ENCODE assay signal across 9 cellular contexts in the genomic region with DNA sequence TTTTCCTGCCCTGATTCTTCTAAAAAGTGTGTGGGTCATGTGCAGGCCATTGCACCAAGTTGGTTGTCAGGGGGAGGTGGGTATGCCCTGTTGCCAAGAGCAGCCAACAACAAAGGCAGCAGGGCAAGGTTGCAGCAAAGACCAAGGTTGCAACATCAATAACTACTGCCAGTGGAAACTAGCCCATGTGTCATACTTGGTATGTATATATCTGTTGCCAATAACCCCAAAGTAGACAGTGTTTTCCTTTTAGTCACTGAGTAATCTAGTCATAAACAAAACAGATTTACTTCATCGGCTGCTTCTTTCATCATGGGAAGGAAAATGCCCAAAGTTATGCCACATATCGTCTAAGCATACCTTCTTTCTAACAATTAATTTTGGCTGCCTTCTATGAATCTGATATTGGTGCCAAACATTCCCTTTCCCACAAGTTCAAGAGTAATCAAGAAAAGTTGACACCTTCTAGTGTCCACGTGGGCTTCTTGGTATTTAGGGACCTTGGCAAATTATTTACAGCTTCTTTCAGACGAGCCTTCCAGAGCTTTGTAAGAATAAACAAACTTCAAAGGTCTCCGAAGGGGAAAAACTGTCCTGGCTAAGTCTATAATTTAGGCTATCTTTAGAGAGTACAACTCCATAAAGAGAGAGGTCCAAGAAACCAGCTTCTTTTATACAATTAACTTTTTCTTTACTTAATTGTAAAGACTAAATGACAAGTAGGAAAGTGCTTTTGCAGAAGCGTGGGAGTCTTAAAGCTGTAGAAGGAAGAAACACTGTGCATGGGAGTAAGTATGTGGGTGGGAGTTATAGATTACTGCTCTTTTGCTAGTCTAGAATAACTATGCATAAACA. TPM values are rescaled to one million over a fixed set of nuclear protein-coding genes. Genes with fewer than 3 reads are reported as not detected.
A peak's percentile ranks its signal among the peaks of the same experiment; 100 is the strongest.
DNase-seq lines count a peak whose midpoint lies in the region; ATAC-seq and TF ChIP-seq lines count a peak whose summit lies in the region.
"Had no signal": no experiment of that assay in that cellular context is flagged by ENCODE, and none has a peak within 500 bp of the region (broad histone marks: within the 10 kb centered on the region; RNA-seq: fewer than 3 reads in every experiment).

No MANE protein-coding gene starts in this region.

- H3K4ac ChIP-seq in mesenchymal stem cell (ENCODE audit: low read depth in 1 of 2, low read length in 2 of 2) = no peak overlapping the region

- no peak overlapping the region for H2BK15ac ChIP-seq in mesenchymal stem cell (ENCODE audit: low read depth, poor library complexity, severe bottlenecking)

- DNase-seq in Daoy (ENCODE audit: low read depth) (peak; percentile 84), SW480 (ENCODE audit: low spot score) (peak; percentile 13), mammary epithelial cell (peak; percentile 98), mesenchymal stem cell (peak; percentile 99), tibial artery (peak; percentile 83 to 91), DMS153 treated with DMSO at 0.1 percent for 48 hours (lab: John Stamatoyannopoulos, UW; ENCODE audit: unreplicated experiment) (no peak), NCI-H774 (lab: John Stamatoyannopoulos, UW) (no peak)

- intact Hi-C loops in mammary epithelial cell (cut with micrococcal nuclease) = loop anchor here (1.0 to 5.0 kb wide), 2 partner anchors 8 to 36 kb away; no protein-coding TSS in a partner anchor
- intact Hi-C loops in tibial artery (cut with DNase I; ENCODE audit: low total_unique reads) = loop anchor here (5.0 kb wide), 1 partner anchor 46 kb away; no protein-coding TSS in a partner anchor

- H3K79me2 ChIP-seq in mammary epithelial cell (ENCODE audit: insufficient read depth, low read length) = no peaks in the 10 kb centered on the region

- no peak overlapping the region for H4K8ac ChIP-seq in mesenchymal stem cell (ENCODE audit: low read length)

- BruUV-seq in mammary epithelial cell (replicated peaks; lab: Mats Ljungman, UMichigan) = TSS peak; percentile 76

- TF ChIP-seq CTCF in mammary epithelial cell (conservative IDR thresholded peaks at IDR 0.05 in 1 of 2, IDR thresholded peaks at IDR 0.05 in 1 of 2; ENCODE audit: extremely low read depth in 1 of 2, insufficient read depth in 1 of 2, low read depth in 1 of 2, low read length in 2 of 2) = no peak
- TF ChIP-seq CTCF in tibial artery (IDR thresholded peaks at IDR 0.05) = no peak

- no peak overlapping the region for H2BK12ac ChIP-seq in mesenchymal stem cell (ENCODE audit: low read length in 2 of 2)

- H3K4me2 ChIP-seq in mammary epithelial cell (ENCODE audit: insufficient read depth, low read depth, low read length) (peak overlapping the region; percentile 55), mesenchymal stem cell (ENCODE audit: low read length, poor library complexity, severe bottlenecking) (no peak overlapping the region)
- H3K4me2 ChIP-seq: KMS-11 had no signal

- H3K36me3 ChIP-seq in mammary epithelial cell (ENCODE audit: insufficient read depth, low read length) = no peaks in the 10 kb centered on the region
- H3K36me3 ChIP-seq in mesenchymal stem cell (ENCODE audit: control insufficient read depth in 1 of 2, insufficient read depth in 2 of 2, low read depth in 1 of 2, low read length in 2 of 2) = no peaks in the 10 kb centered on the region
- no peaks in the 10 kb centered on the region for H3K36me3 ChIP-seq in tibial artery

- H2BK120ac ChIP-seq in mesenchymal stem cell (ENCODE audit: low read depth, low read length) = no peak overlapping the region

- H3K14ac ChIP-seq in mesenchymal stem cell (ENCODE audit: low read length in 2 of 2) = no peak overlapping the region

- no peaks in the 10 kb centered on the region for H4K20me1 ChIP-seq in mammary epithelial cell (ENCODE audit: insufficient read depth, low read length)

- H3K4me1 ChIP-seq in mammary epithelial cell (ENCODE audit: insufficient read depth, low read length) (peaks cover 14% of the 10 kb centered on the region), mesenchymal stem cell (ENCODE audit: control insufficient read depth, insufficient read depth, low read depth, low read length) (peaks cover 2% of the 10 kb centered on the region), tibial artery (peaks cover 0 to 50% (median 22%) of the 10 kb centered on the region in 4 donors)

- dilution Hi-C loops in mammary epithelial cell (cut with HindIII; ENCODE audit: low sequenced_read_pairs) = no loop called here

- H3K18ac ChIP-seq in mesenchymal stem cell (ENCODE audit: low read depth in 1 of 2, low read length in 2 of 2) = peak overlapping the region in 1 of 2 experiments; percentile 46

- CTCF ChIA-PET in mammary epithelial cell (lab: Charles Lee; ENCODE audit: low non-redundant PET) = interaction anchor here (0.7 kb wide), 1 partner anchor 185 kb away, joined by 5 read pairs; no protein-coding TSS in a partner anchor

- no peak overlapping the region for H2BK5ac ChIP-seq in mesenchymal stem cell (ENCODE audit: low read depth, low read length, poor library complexity, severe bottlenecking)

- no peak overlapping the region for H2AK5ac ChIP-seq in mesenchymal stem cell (ENCODE audit: low read length, severe bottlenecking)

- in situ Hi-C loops in mammary epithelial cell (cut with MboI; ENCODE audit: low sequenced_read_pairs in 2 of 2) = loop anchor here in 1 of 2 donors (25.0 kb wide), 1 partner anchor 171 kb away; no protein-coding TSS in a partner anchor

- ATAC-seq in HG03066 (IDR thresholded peaks at IDR 0.05; ENCODE audit: low read depth, unreplicated experiment) = peak; percentile 34

- no peak overlapping the region for H4K91ac ChIP-seq in mesenchymal stem cell (ENCODE audit: low read length)

- H3K4me3 ChIP-seq in mammary epithelial cell (replicated peaks in 1 of 3; ENCODE audit: insufficient read depth in 1 of 3, low read depth in 2 of 3, low read length in 3 of 3) = no peak overlapping the region
- H3K4me3 ChIP-seq in mesenchymal stem cell (ENCODE audit: insufficient read depth in 1 of 2, low read depth in 1 of 2, low read length in 2 of 2) = no peak overlapping the region
- H3K4me3 ChIP-seq in tibial artery = no peak overlapping the region

- no peak overlapping the region for H3K23ac ChIP-seq in mesenchymal stem cell (ENCODE audit: low read length in 2 of 2)

- WGBS in mammary epithelial cell (ENCODE audit: low coverage, missing lambda C conversion rate) = 30% methylated on average over 6 of the region's 6 CpGs
- 4% methylated on average over 4 of the region's 6 CpGs for WGBS in mesenchymal stem cell

- peak overlapping the region; percentile 65 for H3K9ac ChIP-seq in mammary epithelial cell (ENCODE audit: insufficient read depth, low read length)
- H3K9ac ChIP-seq in mesenchymal stem cell (ENCODE audit: low read length) = peak overlapping the region; percentile 75
- H3K9ac ChIP-seq: KMS-11 had no signal

- H3K9me3 ChIP-seq in mammary epithelial cell (replicated peaks; ENCODE audit: insufficient read depth, low read length) (no peaks in the 10 kb centered on the region), mesenchymal stem cell (ENCODE audit: control insufficient read depth, low read length) (no peaks in the 10 kb centered on the region), tibial artery (no peaks in the 10 kb centered on the region)

- peak overlapping the region; percentile 43 for H2AFZ ChIP-seq in mammary epithelial cell (ENCODE audit: low read depth, low read length)
- no peak overlapping the region for H2AFZ ChIP-seq in mesenchymal stem cell (ENCODE audit: low read depth, low read length)

- H3K27ac ChIP-seq in mammary epithelial cell (ENCODE audit: insufficient read depth, low read depth, low read length) (peak overlapping the region; percentile 76), mesenchymal stem cell (ENCODE audit: low read length, poor library complexity, severe bottlenecking) (peak overlapping the region; percentile 19), tibial artery (peak overlapping the region; percentile 81 to 93)
- H3K27ac ChIP-seq: KMS-11 had no signal

- peaks cover 1% of the 10 kb centered on the region for H3K79me1 ChIP-seq in mesenchymal stem cell (replicated peaks; ENCODE audit: low read length, poor library complexity, severe bottlenecking)

- no peaks in the 10 kb centered on the region for H3K27me3 ChIP-seq in mammary epithelial cell (ENCODE audit: insufficient read depth, low read length)
- no peaks in the 10 kb centered on the region for H3K27me3 ChIP-seq in mesenchymal stem cell (ENCODE audit: control insufficient read depth in 1 of 2, insufficient read depth in 1 of 2, low read length in 2 of 2)
- no peaks in the 10 kb centered on the region for H3K27me3 ChIP-seq in tibial artery

RNA-seq across cellular contexts. Expression of a gene that starts 10.1 kb away (rescaled TPM):
- total RNA-seq in Daoy (2014; rRNA removed; shearing (Covaris generic)) = 124 and 162 TPM in 2 replicates
- 100 to 1,000 TPM; 107 to 188 TPM for total RNA-seq in mammary epithelial cell
- polyA plus RNA-seq in mammary epithelial cell = 69.5 TPM
- 363 TPM for polyA minus RNA-seq in mammary epithelial cell
- polyA plus RNA-seq in mesenchymal stem cell (2013, experiment 1 of 2) = 85.7 TPM
- 85.2 TPM for polyA plus RNA-seq in mesenchymal stem cell (2013, experiment 2 of 2)

Comparison
In these comparisons a context has a peak if more than half of its experiments do, and no peak if none do; other contexts are left out.
1. DNase-seq: peak in Daoy (single experiment), SW480 (single experiment), mammary epithelial cell (single experiment), mesenchymal stem cell (single experiment) and tibial artery (2 of 2); none in DMS153 treated with DMSO at 0.1 percent for 48 hours (single experiment) and NCI-H774 (single experiment).
2. H3K27ac ChIP-seq: peak in every context shown above with its lines; median percentile 87 in tibial artery; 76 in mammary epithelial cell; 19 in mesenchymal stem cell.